ENCODE assay signal across 11 cellular contexts in genomic region chr21:35324372-35325220, GRCh38.
DNase-seq lines count a peak whose midpoint lies in the region; ATAC-seq, FAIRE-seq and TF ChIP-seq lines count a peak whose summit lies in the region.
"Had no signal": no experiment of that assay in that cellular context is flagged by ENCODE, and none has a peak within 500 bp of the region (broad histone marks: within the 10 kb centered on the region; RNA-seq: fewer than 3 reads in every experiment).

No MANE protein-coding gene starts in this region.

- intact Hi-C loops in pancreas (cut with DNase I): no loop called here

- H3K4me1 ChIP-seq in pancreas: peaks cover 0 to under 1% (median 0%) of the 10 kb centered on the region in 3 donors

- H3K36me3 Mint-ChIP-seq in activated CD8-positive, alpha-beta memory T cell treated with anti-CD3 and anti-CD28 coated beads, Interleukin-2, amount 10 ng/mL, durations not matched to agents 7 days and 5 days: no peaks in the 10 kb centered on the region
- H3K36me3 Mint-ChIP-seq: memory B cell had no signal

- no peaks in the 10 kb centered on the region for H3K9me3 ChIP-seq in pancreas

- CTCF ChIA-PET in activated CD8-positive, alpha-beta memory T cell treated with anti-CD3 and anti-CD28 coated beads, Interleukin-2, amount 10 ng/mL, durations not matched to agents 7 days and 5 days (lab: Charles Lee): no interaction called here

- no peak overlapping the region for H3K4me3 Mint-ChIP-seq in activated CD8-positive, alpha-beta memory T cell treated with anti-CD3 and anti-CD28 coated beads, Interleukin-2, amount 10 ng/mL, durations not matched to agents 7 days and 5 days
- H3K4me3 Mint-ChIP-seq: activated CD8-positive, alpha-beta T cell treated with anti-CD3 and anti-CD28 coated beads for 36 hours; memory B cell had no signal

- 76 to 81% methylated on average over 14 of the region's 14 CpGs for WGBS in pancreas, 2 donors

- peak in 3 of 4 donors; percentile 14 to 47 (median 36) for ATAC-seq in pancreas
- no peak for ATAC-seq in activated CD8-positive, alpha-beta memory T cell treated with anti-CD3 and anti-CD28 coated beads, Interleukin-2, amount 10 ng/mL, durations not matched to agents 7 days and 5 days
- ATAC-seq: activated CD8-positive, alpha-beta T cell treated with anti-CD3 and anti-CD28 coated beads for 36 hours had no signal

- no peaks in the 10 kb centered on the region for H3K27me3 ChIP-seq in pancreas

- H3K36me3 ChIP-seq in pancreas: no peaks in the 10 kb centered on the region

- peak; percentile 94 for DNase-seq in AG10803 (ENCODE audit: low read depth)
- DNase-seq in RCC 7860 (ENCODE audit: low spot score): peak; percentile 73
- DNase-seq in fibroblast of pulmonary artery (ENCODE audit: low read depth): peak; percentile 61
- no peak for DNase-seq in pancreas
- DNase-seq in activated CD8-positive, alpha-beta memory T cell treated with anti-CD3 and anti-CD28 coated beads, Interleukin-2, amount 10 ng/mL, durations not matched to agents 7 days and 5 days: no peak
- no peak for DNase-seq in GM13976 (ENCODE audit: low spot score)
- DNase-seq in stimulated activated CD4-positive, alpha-beta T cell treated with anti-CD3 and anti-CD28 coated beads, Interleukin-12 subunit alpha, Interleukin-12 subunit beta, amount 100 ng/mL, for 4 hours: no peak
- no peak for DNase-seq in COR-L47 (lab: John Stamatoyannopoulos, UW)
- DNase-seq: activated CD8-positive, alpha-beta T cell treated with anti-CD3 and anti-CD28 coated beads for 36 hours; cortex of kidney had no signal

- peaks cover 5% of the 10 kb centered on the region for H3K27me3 Mint-ChIP-seq in activated CD8-positive, alpha-beta memory T cell treated with anti-CD3 and anti-CD28 coated beads, Interleukin-2, amount 10 ng/mL, durations not matched to agents 7 days and 5 days

- peak; percentile 85 for FAIRE-seq in RCC 7860 (lab: Jason Lieb, UNC)
- no peak for FAIRE-seq in pancreas (lab: Jason Lieb, UNC)

- H3K27ac ChIP-seq in pancreas: no peak overlapping the region

- no peak overlapping the region for H3K27ac Mint-ChIP-seq in activated CD8-positive, alpha-beta memory T cell treated with anti-CD3 and anti-CD28 coated beads, Interleukin-2, amount 10 ng/mL, durations not matched to agents 7 days and 5 days
- H3K27ac Mint-ChIP-seq: activated CD8-positive, alpha-beta T cell treated with anti-CD3 and anti-CD28 coated beads for 36 hours; memory B cell had no signal

- TF ChIP-seq CTCF in AG10803 (conservative IDR thresholded peaks at IDR 0.05; ENCODE audit: low read length) (no peak), fibroblast of pulmonary artery (IDR thresholded peaks at IDR 0.05; ENCODE audit: low read length, missing control alignments) (no peak), pancreas (IDR thresholded peaks at IDR 0.05) (no peak), GM13976 (IDR thresholded peaks at IDR 0.05; ENCODE audit: borderline replicate concordance, control extremely low read depth, extremely low read depth, insufficient read depth, missing control alignments) (no peak)

- no peaks in the 10 kb centered on the region for H3K4me1 Mint-ChIP-seq in activated CD8-positive, alpha-beta memory T cell treated with anti-CD3 and anti-CD28 coated beads, Interleukin-2, amount 10 ng/mL, durations not matched to agents 7 days and 5 days

- in situ Hi-C loops in GM13976 (cut with MboI; ENCODE audit: low sequenced_read_pairs, unreplicated experiment): no loop called here

- no peaks in the 10 kb centered on the region for H3K9me3 Mint-ChIP-seq in activated CD8-positive, alpha-beta memory T cell treated with anti-CD3 and anti-CD28 coated beads, Interleukin-2, amount 10 ng/mL, durations not matched to agents 7 days and 5 days (ENCODE audit: low read depth)
- H3K9me3 Mint-ChIP-seq: activated CD8-positive, alpha-beta T cell treated with anti-CD3 and anti-CD28 coated beads for 36 hours; memory B cell had no signal

- H3K4me3 ChIP-seq in AG10803 (ENCODE audit: low read length): no peak overlapping the region; the same call in 1 of the 2 replicates
- H3K4me3 ChIP-seq in fibroblast of pulmonary artery (replicated peaks; ENCODE audit: low read depth, low read length): no peak overlapping the region
- H3K4me3 ChIP-seq in pancreas: no peak overlapping the region

Comparison
In these comparisons a context has a peak if more than half of its experiments do, and no peak if none do; other contexts are left out.
1. DNase-seq: peak in AG10803 (single experiment), RCC 7860 (single experiment) and fibroblast of pulmonary artery (single experiment); none in pancreas (0 of 6), activated CD8-positive, alpha-beta memory T cell treated with anti-CD3 and anti-CD28 coated beads, Interleukin-2, amount 10 ng/mL, durations not matched to agents 7 days and 5 days (single experiment), GM13976 (single experiment), stimulated activated CD4-positive, alpha-beta T cell treated with anti-CD3 and anti-CD28 coated beads, Interleukin-12 subunit alpha, Interleukin-12 subunit beta, amount 100 ng/mL, for 4 hours (single experiment) and COR-L47 (single experiment).